Comparison of ENCODE assay signal across 20 cellular contexts in the genomic region with DNA sequence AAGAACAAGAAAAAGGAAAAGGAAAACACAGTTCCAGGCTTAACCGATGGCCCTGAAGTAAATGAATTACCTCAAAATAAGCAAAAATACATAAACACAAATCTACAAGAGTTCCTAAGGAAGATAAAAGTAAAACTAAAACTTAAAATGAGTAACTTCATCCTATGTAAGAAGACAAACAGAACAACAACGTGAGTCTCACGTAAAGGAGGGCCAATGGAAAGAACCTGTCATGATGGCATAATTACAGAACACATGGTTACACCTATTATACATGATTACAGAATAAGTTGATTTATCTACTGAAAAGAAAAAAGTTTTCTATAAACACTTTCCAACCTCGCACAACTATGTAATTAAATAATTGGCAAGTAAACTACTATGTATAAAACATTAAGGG.
"Had no signal": no experiment of that assay in that cellular context is flagged by ENCODE, and none has a peak within 500 bp of the region (broad histone marks: within the 10 kb centered on the region; RNA-seq: fewer than 3 reads in every experiment).

No MANE protein-coding gene starts in this region.

- H3K27ac Mint-ChIP-seq: activated naive CD4-positive, alpha-beta T cell treated with anti-CD3 and anti-CD28 coated beads, Interleukin-2, amount 10 ng/mL, durations not matched to agents 7 days and 5 days; endodermal cell had no signal

- H3K36me3 ChIP-seq: cardiac muscle cell, vagina had no signal

- H3K27me3 ChIP-seq: cardiac muscle cell, dorsolateral prefrontal cortex, foreskin keratinocyte, stomach, vagina had no signal

- DNase-seq: activated CD8-positive, alpha-beta memory T cell treated with anti-CD3 and anti-CD28 coated beads, Interleukin-2, amount 50 U/mL, for 4 hours; activated naive CD4-positive, alpha-beta T cell treated with anti-CD3 and anti-CD28 coated beads, Interleukin-2, amount 10 ng/mL, durations not matched to agents 7 days and 5 days; amygdala; dorsolateral prefrontal cortex; endodermal cell; foreskin keratinocyte; head of caudate nucleus; kidney; midbrain; stimulated activated CD4-positive, alpha-beta T cell treated with anti-CD3 and anti-CD28 coated beads, Interleukin-12 subunit alpha, Interleukin-12 subunit beta, amount 100 ng/mL, for 4 hours; stimulated activated CD4-positive, alpha-beta T cell treated with anti-CD3 and anti-CD28 coated beads, Interleukin-1b, Interleukin-23, amount 100 ng/mL, for 48 hours; stimulated activated CD8-positive, alpha-beta memory T cell treated with anti-CD3 and anti-CD28 coated beads, Interleukin-4, amount 100 ng/mL, for 48 hours; stomach; T-helper 1 cell; trophoblast cell had no signal

- H3K4me3 Mint-ChIP-seq: activated naive CD4-positive, alpha-beta T cell treated with anti-CD3 and anti-CD28 coated beads, Interleukin-2, amount 10 ng/mL, durations not matched to agents 7 days and 5 days; endodermal cell; neural crest cell had no signal

- ATAC-seq: foreskin keratinocyte, left lobe of liver had no signal

- H3K4me3 ChIP-seq: cardiac muscle cell, dorsolateral prefrontal cortex, lung, stomach, vagina had no signal

- H3K27ac ChIP-seq: cardiac muscle cell, dorsolateral prefrontal cortex, foreskin keratinocyte, stomach, vagina had no signal

- H3K4me1 Mint-ChIP-seq: endodermal cell, neural crest cell had no signal

- H3K9me3 Mint-ChIP-seq: activated naive CD4-positive, alpha-beta T cell treated with anti-CD3 and anti-CD28 coated beads, Interleukin-2, amount 10 ng/mL, durations not matched to agents 7 days and 5 days; endodermal cell had no signal

- FAIRE-seq: kidney had no signal

- H3K27me3 Mint-ChIP-seq: activated naive CD4-positive, alpha-beta T cell treated with anti-CD3 and anti-CD28 coated beads, Interleukin-2, amount 10 ng/mL, durations not matched to agents 7 days and 5 days had no signal

- H3K9me3 ChIP-seq: stomach, vagina had no signal

- H3K4me1 ChIP-seq: foreskin keratinocyte, vagina had no signal
